Comparison of ENCODE assay signal across 13 cellular contexts in genomic region chr3:122067588-122068240, GRCh38. TPM values are rescaled to one million over a fixed set of nuclear protein-coding genes. Genes with fewer than 3 reads are reported as not detected.
A peak's percentile ranks its signal among the peaks of the same experiment; 100 is the strongest.
DNase-seq lines count a peak whose midpoint lies in the region; ATAC-seq lines count a peak whose summit lies in the region.
"Had no signal": no experiment of that assay in that cellular context is flagged by ENCODE, and none has a peak within 500 bp of the region (broad histone marks: within the 10 kb centered on the region; RNA-seq: fewer than 3 reads in every experiment).

No MANE protein-coding gene starts in this region.

- H3K36me3 Mint-ChIP-seq in dendritic cell treated with granulocyte-macrophage colony-stimulating factor and Interleukin-4, amounts not matched to agents 40 ng/mL and 50 ng/mL, for 4 days (ENCODE audit: low read depth) = peaks cover 20% of the 10 kb centered on the region

- H3K9me3 Mint-ChIP-seq in dendritic cell treated with granulocyte-macrophage colony-stimulating factor and Interleukin-4, amounts not matched to agents 40 ng/mL and 50 ng/mL, for 4 days = no peaks in the 10 kb centered on the region

- no peak overlapping the region for H3K4me3 Mint-ChIP-seq in dendritic cell treated with granulocyte-macrophage colony-stimulating factor and Interleukin-4, amounts not matched to agents 40 ng/mL and 50 ng/mL, for 4 days

- H3K27ac Mint-ChIP-seq in dendritic cell treated with granulocyte-macrophage colony-stimulating factor and Interleukin-4, amounts not matched to agents 40 ng/mL and 50 ng/mL, for 4 days = peak overlapping the region; percentile 87

- DNase-seq in KBM-7 = peak; percentile 56
- DNase-seq in NCI-H1048 (lab: John Stamatoyannopoulos, UW) = no peak
- DNase-seq in left cardiac atrium = no peak
- DNase-seq in germinal center (ENCODE audit: low spot score) = no peak
- no peak for DNase-seq in NCI-H446 treated with DMSO at 0.1 percent for 48 hours (lab: John Stamatoyannopoulos, UW)
- DNase-seq: activated gamma-delta T cell treated with Interleukin-2 at 50 U/mL for 16 hours, left colon, pancreas, thyroid gland had no signal

- peaks cover 54% of the 10 kb centered on the region for H3K4me1 Mint-ChIP-seq in dendritic cell treated with granulocyte-macrophage colony-stimulating factor and Interleukin-4, amounts not matched to agents 40 ng/mL and 50 ng/mL, for 4 days (ENCODE audit: low read depth)

- in situ Hi-C loops in KBM-7 (cut with MboI; ENCODE audit: low pct_unique_long_range_greater_than_20kb, low sequenced_read_pairs) = no loop called here

- intact Hi-C loops in dendritic cell treated with granulocyte-macrophage colony-stimulating factor and Interleukin-4, amounts not matched to agents 40 ng/mL and 50 ng/mL, for 4 days (cut with micrococcal nuclease) = no loop called here
- intact Hi-C loops in left cardiac atrium (cut with DNase I) = no loop called here

- H3K27me3 Mint-ChIP-seq in dendritic cell treated with granulocyte-macrophage colony-stimulating factor and Interleukin-4, amounts not matched to agents 40 ng/mL and 50 ng/mL, for 4 days = no peaks in the 10 kb centered on the region

- ATAC-seq in GM18502 (IDR thresholded peaks at IDR 0.05; ENCODE audit: poor library complexity, unreplicated experiment) (peak; percentile 49), GM21515 (IDR thresholded peaks at IDR 0.05; ENCODE audit: unreplicated experiment) (peak; percentile 26), left cardiac atrium (no peak)
- ATAC-seq: K562, left colon had no signal

RNA-seq across cellular contexts. Expression of gene CD86, which starts 12.6 kb away (rescaled TPM):
- 1 to 10 TPM; 3.1 to 8.7 TPM for total RNA-seq in left cardiac atrium

RNA-seq across cellular contexts. Expression of gene ILDR1, which starts 45.7 kb away (rescaled TPM):
- total RNA-seq in left cardiac atrium = not detected

Comparison
In these comparisons a context has a peak if more than half of its experiments do, and no peak if none do; other contexts are left out.
1. ATAC-seq: peak in GM18502 (single experiment) and GM21515 (single experiment); none in left cardiac atrium (0 of 2).